1 cellular context compared by ENCODE assay signal in genomic region chr14:94081386-94081820, GRCh38.
TF ChIP-seq lines count a peak whose summit lies in the region.

No MANE protein-coding gene starts in this region.

TF ChIP-seq in GM23338, 12 proteins besides CTCF, POLR2A, EP300 and RAD21 (continued from another document):
- no peak for TF ChIP-seq ZNF462 (CRISPR knock-in tag; IDR thresholded peaks at IDR 0.05)
- no peak for TF ChIP-seq POLR2AphosphoS5 (IDR thresholded peaks at IDR 0.05; ENCODE audit: low read depth)
- no peak for TF ChIP-seq NANOG (IDR thresholded peaks at IDR 0.05; ENCODE audit: borderline replicate concordance)
- TF ChIP-seq CREB1 (CRISPR knock-in tag; IDR thresholded peaks at IDR 0.05; ENCODE audit: low read depth): no peak
- no peak for TF ChIP-seq ZNF114 (CRISPR knock-in tag; IDR thresholded peaks at IDR 0.05)
- TF ChIP-seq ZNF331 (CRISPR knock-in tag; IDR thresholded peaks at IDR 0.05; ENCODE audit: low read depth): no peak
- no peak for TF ChIP-seq STAT1 (IDR thresholded peaks at IDR 0.05; ENCODE audit: unreplicated experiment)
